In genomic region chr14:46048127-46048526, GRCh38 we compare ENCODE assay signal across 11 cellular contexts.
A peak's percentile ranks its signal among the peaks of the same experiment; 100 is the strongest.
DNase-seq lines count a peak whose midpoint lies in the region; ATAC-seq, FAIRE-seq and TF ChIP-seq lines count a peak whose summit lies in the region.
"Had no signal": no experiment of that assay in that cellular context is flagged by ENCODE, and none has a peak within 500 bp of the region (broad histone marks: within the 10 kb centered on the region; RNA-seq: fewer than 3 reads in every experiment).

No MANE protein-coding gene starts in this region.

- peaks cover 9% of the 10 kb centered on the region for H3K9me3 ChIP-seq in A673 (ENCODE audit: low read depth, low read length, poor library complexity, severe bottlenecking)
- no peaks in the 10 kb centered on the region for H3K9me3 ChIP-seq in endothelial cell of umbilical vein (replicated peaks; ENCODE audit: control insufficient read depth, insufficient read depth, low read length)

- ATAC-seq in GM19467 (IDR thresholded peaks at IDR 0.05; ENCODE audit: unreplicated experiment): no peak

- H3K4me1 ChIP-seq in A673 (ENCODE audit: insufficient read depth, low read length, poor library complexity, severe bottlenecking) (no peaks in the 10 kb centered on the region), endothelial cell of umbilical vein (ENCODE audit: control insufficient read depth, extremely low read depth, insufficient read depth, low read length) (no peaks in the 10 kb centered on the region)

- H3K79me2 ChIP-seq in endothelial cell of umbilical vein (ENCODE audit: control insufficient read depth, insufficient read depth, low read length): no peaks in the 10 kb centered on the region

- intact Hi-C loops in A673 (cut with micrococcal nuclease; ENCODE audit: unreplicated experiment): no loop called here
- intact Hi-C loops in endothelial cell of umbilical vein (cut with micrococcal nuclease): loop anchor here (1.0 kb wide), 1 partner anchor 296 kb away; no protein-coding TSS in a partner anchor

- dilution Hi-C loops in endothelial cell of umbilical vein (cut with MboI; ENCODE audit: extremely low pct_ligation_motif_present, low sequenced_read_pairs): no loop called here

- no peak overlapping the region for H3K4me2 ChIP-seq in endothelial cell of umbilical vein (ENCODE audit: insufficient read depth, low read length)

- no peak for FAIRE-seq in endothelial cell of umbilical vein (lab: Jason Lieb, UNC)

- DNase-seq in A673 (ENCODE audit: low spot score) (peak; percentile 15), GM10266 (ENCODE audit: extremely low spot score) (peak; percentile 3), NCI-H460 (ENCODE audit: extremely low read depth, low read depth) (peak; percentile 25), endothelial cell of umbilical vein (ENCODE audit: low read depth, low spot score) (peak; percentile 53), SKM-1 (lab: John Stamatoyannopoulos, UW; ENCODE audit: unreplicated experiment) (no peak), T-helper 1 cell (no peak)
- DNase-seq in activated effector memory CD4-positive, alpha-beta T cell treated with Interleukin-2 at 50 U/mL for 16 hours: no peak
- DNase-seq: activated T-cell treated with anti-CD3 and anti-CD28 coated beads, Interleukin-2, amount 50 U/mL, for 1 hour; naive B cell; NCI-H226 had no signal

- POLR2A ChIA-PET in A673 (lab: Charles Lee; ENCODE audit: low non-redundant PET) (no interaction called here), endothelial cell of umbilical vein (lab: Charles Lee) (no interaction called here)

- H3K27me3 ChIP-seq in A673 (replicated peaks; ENCODE audit: insufficient read depth, low read depth, low read length, poor library complexity): no peaks in the 10 kb centered on the region
- H3K27me3 ChIP-seq in endothelial cell of umbilical vein (ENCODE audit: control insufficient read depth in 2 of 2, insufficient read depth in 2 of 2, low read length in 2 of 2): no peaks in the 10 kb centered on the region

- H3K9me1 ChIP-seq in endothelial cell of umbilical vein (replicated peaks; ENCODE audit: control insufficient read depth, extremely low read depth, insufficient read depth, low read length): no peaks in the 10 kb centered on the region

- H2AFZ ChIP-seq in endothelial cell of umbilical vein (ENCODE audit: low read depth, low read length): no peak overlapping the region

- H3K36me3 ChIP-seq in A673 (ENCODE audit: insufficient read depth, low read length, poor library complexity, severe bottlenecking): no peaks in the 10 kb centered on the region
- H3K36me3 ChIP-seq in endothelial cell of umbilical vein (ENCODE audit: control insufficient read depth in 2 of 2, extremely low read depth in 1 of 2, insufficient read depth in 2 of 2, low read length in 2 of 2): no peaks in the 10 kb centered on the region

- BruUV-seq in A673 (replicated peaks; lab: Mats Ljungman, UMichigan): no TSS peak
- BruUV-seq in endothelial cell of umbilical vein (replicated peaks; lab: Mats Ljungman, UMichigan): no TSS peak

- no peaks in the 10 kb centered on the region for H4K20me1 ChIP-seq in endothelial cell of umbilical vein (replicated peaks; ENCODE audit: control insufficient read depth, extremely low read depth, insufficient read depth, low read length)

- no peak overlapping the region for H3K27ac ChIP-seq in A673 (ENCODE audit: low read depth, low read length, poor library complexity, severe bottlenecking)
- H3K27ac ChIP-seq in endothelial cell of umbilical vein (ENCODE audit: insufficient read depth, low read depth, low read length): no peak overlapping the region

- TF ChIP-seq POLR2A in endothelial cell of umbilical vein (IDR thresholded peaks at IDR 0.05; ENCODE audit: low read depth, low read length): no peak

- H3K4me3 ChIP-seq in A673 (ENCODE audit: low read depth, low read length, poor library complexity, severe bottlenecking) (no peak overlapping the region), endothelial cell of umbilical vein (replicated peaks in 1 of 3; ENCODE audit: insufficient read depth in 1 of 3, low read depth in 1 of 3, low read length in 3 of 3) (no peak overlapping the region)

- H3K9ac ChIP-seq in endothelial cell of umbilical vein (replicated peaks; ENCODE audit: extremely low read depth, insufficient read depth, low read length): no peak overlapping the region

- TF ChIP-seq CTCF in A673 (conservative IDR thresholded peaks at IDR 0.05; ENCODE audit: low read depth, low read length): peak; percentile 42; the same call in 1 of the 2 replicates
- peak; percentile 44 for TF ChIP-seq CTCF in GM10266 (IDR thresholded peaks at IDR 0.05; ENCODE audit: control insufficient read depth, insufficient read depth, low read depth, missing control alignments)
- TF ChIP-seq CTCF in endothelial cell of umbilical vein (IDR thresholded peaks at IDR 0.05; ENCODE audit: extremely low read depth in 1 of 2, insufficient read depth in 1 of 2, low read depth in 1 of 2, low read length in 2 of 2): peak in 1 of 2 donors; percentile 36

- CTCF ChIA-PET in A673 (lab: Charles Lee): no interaction called here
- CTCF ChIA-PET in endothelial cell of umbilical vein (lab: Charles Lee): no interaction called here

TF ChIP-seq in endothelial cell of umbilical vein, 7 proteins besides CTCF, POLR2A, EP300 and RAD21:
- TF ChIP-seq JUN (IDR thresholded peaks at IDR 0.05; ENCODE audit: borderline replicate concordance, insufficient read depth, insufficient read length, low read depth) (no peak), MAX (IDR thresholded peaks at IDR 0.05; ENCODE audit: insufficient read depth, insufficient read length) (no peak), POLR2AphosphoS5 (IDR thresholded peaks at IDR 0.05; ENCODE audit: insufficient read depth, low read depth, low read length) (no peak), EZH2 (IDR thresholded peaks at IDR 0.05; ENCODE audit: borderline replicate concordance, low read depth, low read length, severe bottlenecking) (no peak), MYC (IDR thresholded peaks at IDR 0.05; ENCODE audit: low read depth, low read length) (no peak), FOS (IDR thresholded peaks at IDR 0.05; ENCODE audit: borderline replicate concordance, insufficient read depth, low read length) (no peak), GATA2 (IDR thresholded peaks at IDR 0.05; ENCODE audit: insufficient read depth, insufficient read length, low read depth, low read length) (no peak)

Comparison
In these comparisons a context has a peak if more than half of its experiments do, and no peak if none do; other contexts are left out.
1. DNase-seq: peak in A673 (single experiment), GM10266 (single experiment), NCI-H460 (single experiment) and endothelial cell of umbilical vein (single experiment); none in activated effector memory CD4-positive, alpha-beta T cell treated with Interleukin-2 at 50 U/mL for 16 hours (single experiment), SKM-1 (single experiment) and T-helper 1 cell (0 of 5).